1 cellular context compared by ENCODE assay signal in the genomic region with DNA sequence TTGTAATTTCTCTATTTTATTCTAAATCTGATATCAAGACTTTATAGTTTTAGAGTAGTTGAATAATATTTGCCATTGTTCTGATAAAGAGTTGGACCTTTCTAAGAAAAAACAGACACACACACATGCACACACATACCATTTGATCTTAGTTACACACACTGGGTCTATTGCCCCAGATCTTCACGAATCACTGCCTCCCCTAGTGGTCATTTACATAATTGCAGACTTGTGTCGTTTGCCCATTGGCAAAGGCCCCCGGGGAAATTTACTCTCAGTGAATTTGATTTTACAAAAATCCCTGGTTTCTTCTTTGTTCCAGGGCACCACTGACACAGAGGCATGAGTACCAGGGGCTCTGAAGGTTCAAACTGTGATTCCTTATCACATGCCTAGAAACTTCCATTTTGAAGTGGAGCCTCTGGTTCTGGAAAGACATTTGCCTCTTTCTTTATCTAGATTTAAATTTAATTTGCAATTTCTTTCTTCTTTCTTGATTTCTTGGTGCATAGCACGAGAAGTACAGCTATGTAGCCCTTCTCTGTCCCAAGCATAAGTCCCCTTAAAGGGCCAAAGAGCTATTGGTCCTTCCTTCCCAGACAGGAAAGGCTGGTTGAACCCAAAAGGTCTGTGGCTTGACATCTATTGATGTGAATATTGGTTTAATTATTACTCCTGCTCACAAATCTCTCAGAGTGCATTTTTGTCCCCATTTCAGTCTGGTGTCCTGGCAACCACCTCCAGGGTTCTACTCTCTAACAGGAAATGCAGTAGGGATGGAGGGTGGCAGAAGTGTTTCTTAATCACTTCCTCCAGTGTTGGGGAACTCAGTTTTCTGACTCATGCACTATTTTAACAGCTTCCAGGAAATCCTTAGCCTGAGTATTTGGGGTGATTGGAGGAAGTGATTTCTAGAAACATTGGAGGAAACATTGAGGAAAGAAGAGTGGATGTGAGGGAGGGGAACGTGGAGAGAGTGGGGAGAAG.
TF ChIP-seq lines count a peak whose summit lies in the region.

No MANE protein-coding gene starts in this region.

TF ChIP-seq in GM23338, 12 proteins besides CTCF, POLR2A, EP300 and RAD21 (continued from another document):
- TF ChIP-seq, protein P1, sequence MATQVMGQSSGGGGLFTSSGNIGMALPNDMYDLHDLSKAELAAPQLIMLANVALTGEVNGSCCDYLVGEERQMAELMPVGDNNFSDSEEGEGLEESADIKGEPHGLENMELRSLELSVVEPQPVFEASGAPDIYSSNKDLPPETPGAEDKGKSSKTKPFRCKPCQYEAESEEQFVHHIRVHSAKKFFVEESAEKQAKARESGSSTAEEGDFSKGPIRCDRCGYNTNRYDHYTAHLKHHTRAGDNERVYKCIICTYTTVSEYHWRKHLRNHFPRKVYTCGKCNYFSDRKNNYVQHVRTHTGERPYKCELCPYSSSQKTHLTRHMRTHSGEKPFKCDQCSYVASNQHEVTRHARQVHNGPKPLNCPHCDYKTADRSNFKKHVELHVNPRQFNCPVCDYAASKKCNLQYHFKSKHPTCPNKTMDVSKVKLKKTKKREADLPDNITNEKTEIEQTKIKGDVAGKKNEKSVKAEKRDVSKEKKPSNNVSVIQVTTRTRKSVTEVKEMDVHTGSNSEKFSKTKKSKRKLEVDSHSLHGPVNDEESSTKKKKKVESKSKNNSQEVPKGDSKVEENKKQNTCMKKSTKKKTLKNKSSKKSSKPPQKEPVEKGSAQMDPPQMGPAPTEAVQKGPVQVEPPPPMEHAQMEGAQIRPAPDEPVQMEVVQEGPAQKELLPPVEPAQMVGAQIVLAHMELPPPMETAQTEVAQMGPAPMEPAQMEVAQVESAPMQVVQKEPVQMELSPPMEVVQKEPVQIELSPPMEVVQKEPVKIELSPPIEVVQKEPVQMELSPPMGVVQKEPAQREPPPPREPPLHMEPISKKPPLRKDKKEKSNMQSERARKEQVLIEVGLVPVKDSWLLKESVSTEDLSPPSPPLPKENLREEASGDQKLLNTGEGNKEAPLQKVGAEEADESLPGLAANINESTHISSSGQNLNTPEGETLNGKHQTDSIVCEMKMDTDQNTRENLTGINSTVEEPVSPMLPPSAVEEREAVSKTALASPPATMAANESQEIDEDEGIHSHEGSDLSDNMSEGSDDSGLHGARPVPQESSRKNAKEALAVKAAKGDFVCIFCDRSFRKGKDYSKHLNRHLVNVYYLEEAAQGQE (IDR thresholded peaks at IDR 0.05; ENCODE audit: unreplicated experiment) = no peak
- TF ChIP-seq ZNF331 (CRISPR knock-in tag; IDR thresholded peaks at IDR 0.05; ENCODE audit: low read depth) (no peak), EZH2 (IDR thresholded peaks at IDR 0.05; ENCODE audit: low read depth, unreplicated experiment) (no peak), ZNF114 (CRISPR knock-in tag; IDR thresholded peaks at IDR 0.05) (no peak), STAT1 (IDR thresholded peaks at IDR 0.05; ENCODE audit: unreplicated experiment) (no peak), NANOG (IDR thresholded peaks at IDR 0.05; ENCODE audit: borderline replicate concordance) (no peak)
- TF ChIP-seq, protein P2, sequence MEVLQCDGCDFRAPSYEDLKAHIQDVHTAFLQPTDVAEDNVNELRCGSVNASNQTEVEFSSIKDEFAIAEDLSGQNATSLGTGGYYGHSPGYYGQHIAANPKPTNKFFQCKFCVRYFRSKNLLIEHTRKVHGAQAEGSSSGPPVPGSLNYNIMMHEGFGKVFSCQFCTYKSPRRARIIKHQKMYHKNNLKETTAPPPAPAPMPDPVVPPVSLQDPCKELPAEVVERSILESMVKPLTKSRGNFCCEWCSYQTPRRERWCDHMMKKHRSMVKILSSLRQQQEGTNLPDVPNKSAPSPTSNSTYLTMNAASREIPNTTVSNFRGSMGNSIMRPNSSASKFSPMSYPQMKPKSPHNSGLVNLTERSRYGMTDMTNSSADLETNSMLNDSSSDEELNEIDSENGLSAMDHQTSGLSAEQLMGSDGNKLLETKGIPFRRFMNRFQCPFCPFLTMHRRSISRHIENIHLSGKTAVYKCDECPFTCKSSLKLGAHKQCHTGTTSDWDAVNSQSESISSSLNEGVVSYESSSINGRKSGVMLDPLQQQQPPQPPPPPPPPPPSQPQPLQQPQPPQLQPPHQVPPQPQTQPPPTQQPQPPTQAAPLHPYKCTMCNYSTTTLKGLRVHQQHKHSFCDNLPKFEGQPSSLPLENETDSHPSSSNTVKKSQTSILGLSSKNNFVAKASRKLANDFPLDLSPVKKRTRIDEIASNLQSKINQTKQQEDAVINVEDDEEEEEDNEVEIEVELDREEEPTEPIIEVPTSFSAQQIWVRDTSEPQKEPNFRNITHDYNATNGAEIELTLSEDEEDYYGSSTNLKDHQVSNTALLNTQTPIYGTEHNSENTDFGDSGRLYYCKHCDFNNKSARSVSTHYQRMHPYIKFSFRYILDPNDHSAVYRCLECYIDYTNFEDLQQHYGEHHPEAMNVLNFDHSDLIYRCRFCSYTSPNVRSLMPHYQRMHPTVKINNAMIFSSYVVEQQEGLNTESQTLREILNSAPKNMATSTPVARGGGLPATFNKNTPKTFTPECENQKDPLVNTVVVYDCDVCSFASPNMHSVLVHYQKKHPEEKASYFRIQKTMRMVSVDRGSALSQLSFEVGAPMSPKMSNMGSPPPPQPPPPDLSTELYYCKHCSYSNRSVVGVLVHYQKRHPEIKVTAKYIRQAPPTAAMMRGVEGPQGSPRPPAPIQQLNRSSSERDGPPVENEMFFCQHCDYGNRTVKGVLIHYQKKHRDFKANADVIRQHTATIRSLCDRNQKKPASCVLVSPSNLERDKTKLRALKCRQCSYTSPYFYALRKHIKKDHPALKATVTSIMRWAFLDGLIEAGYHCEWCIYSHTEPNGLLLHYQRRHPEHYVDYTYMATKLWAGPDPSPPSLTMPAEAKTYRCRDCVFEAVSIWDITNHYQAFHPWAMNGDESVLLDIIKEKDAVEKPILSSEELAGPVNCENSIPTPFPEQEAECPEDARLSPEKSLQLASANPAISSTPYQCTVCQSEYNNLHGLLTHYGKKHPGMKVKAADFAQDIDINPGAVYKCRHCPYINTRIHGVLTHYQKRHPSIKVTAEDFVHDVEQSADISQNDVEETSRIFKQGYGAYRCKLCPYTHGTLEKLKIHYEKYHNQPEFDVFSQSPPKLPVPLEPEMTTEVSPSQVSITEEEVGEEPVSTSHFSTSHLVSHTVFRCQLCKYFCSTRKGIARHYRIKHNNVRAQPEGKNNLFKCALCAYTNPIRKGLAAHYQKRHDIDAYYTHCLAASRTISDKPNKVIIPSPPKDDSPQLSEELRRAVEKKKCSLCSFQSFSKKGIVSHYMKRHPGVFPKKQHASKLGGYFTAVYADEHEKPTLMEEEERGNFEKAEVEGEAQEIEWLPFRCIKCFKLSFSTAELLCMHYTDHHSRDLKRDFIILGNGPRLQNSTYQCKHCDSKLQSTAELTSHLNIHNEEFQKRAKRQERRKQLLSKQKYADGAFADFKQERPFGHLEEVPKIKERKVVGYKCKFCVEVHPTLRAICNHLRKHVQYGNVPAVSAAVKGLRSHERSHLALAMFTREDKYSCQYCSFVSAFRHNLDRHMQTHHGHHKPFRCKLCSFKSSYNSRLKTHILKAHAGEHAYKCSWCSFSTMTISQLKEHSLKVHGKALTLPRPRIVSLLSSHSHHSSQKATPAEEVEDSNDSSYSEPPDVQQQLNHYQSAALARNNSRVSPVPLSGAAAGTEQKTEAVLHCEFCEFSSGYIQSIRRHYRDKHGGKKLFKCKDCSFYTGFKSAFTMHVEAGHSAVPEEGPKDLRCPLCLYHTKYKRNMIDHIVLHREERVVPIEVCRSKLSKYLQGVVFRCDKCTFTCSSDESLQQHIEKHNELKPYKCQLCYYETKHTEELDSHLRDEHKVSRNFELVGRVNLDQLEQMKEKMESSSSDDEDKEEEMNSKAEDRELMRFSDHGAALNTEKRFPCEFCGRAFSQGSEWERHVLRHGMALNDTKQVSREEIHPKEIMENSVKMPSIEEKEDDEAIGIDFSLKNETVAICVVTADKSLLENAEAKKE (CRISPR knock-in tag; IDR thresholded peaks at IDR 0.05) = no peak
